13 cellular contexts compared by ENCODE assay signal in the genomic region with DNA sequence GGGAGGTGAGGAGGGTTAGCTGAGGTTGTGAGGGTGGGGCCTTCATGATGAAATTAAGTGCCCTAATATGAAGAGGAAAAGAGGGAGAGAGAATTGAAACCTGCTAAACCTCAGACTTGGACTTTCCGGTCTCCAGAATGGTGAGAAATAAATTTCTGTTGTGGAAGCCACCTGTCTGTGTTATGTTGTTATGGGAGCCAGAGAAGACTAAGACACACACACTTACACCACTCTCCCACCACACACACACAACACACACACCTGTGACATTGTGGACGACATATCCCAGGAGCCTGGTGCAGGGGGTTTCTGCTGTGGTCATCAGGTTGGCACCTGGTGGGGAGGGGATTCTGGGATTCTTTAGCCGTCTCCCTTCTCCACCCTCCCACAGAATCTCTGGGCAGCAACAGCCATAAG.
DNase-seq lines count a peak whose midpoint lies in the region; ATAC-seq, FAIRE-seq and TF ChIP-seq lines count a peak whose summit lies in the region.
"Had no signal": no experiment of that assay in that cellular context is flagged by ENCODE, and none has a peak within 500 bp of the region (broad histone marks: within the 10 kb centered on the region; RNA-seq: fewer than 3 reads in every experiment).

No MANE protein-coding gene starts in this region.

- no peak for TF ChIP-seq CTCF in D721Med (IDR thresholded peaks at IDR 0.05; ENCODE audit: insufficient read depth, missing control alignments)

- no peak for FAIRE-seq in D721Med (lab: Jason Lieb, UNC)

- peaks cover 4% of the 10 kb centered on the region for H3K9me3 Mint-ChIP-seq in memory B cell
- H3K9me3 Mint-ChIP-seq: activated naive CD4-positive, alpha-beta T cell treated with anti-CD3 and anti-CD28 coated beads, Interleukin-2, amount 50 U/mL, for 24 hours had no signal

- no peaks in the 10 kb centered on the region for H3K27me3 Mint-ChIP-seq in memory B cell

- ATAC-seq in GM18861 (IDR thresholded peaks at IDR 0.05; ENCODE audit: unreplicated experiment): peak; percentile 9
- ATAC-seq in GM21717 (IDR thresholded peaks at IDR 0.05; ENCODE audit: unreplicated experiment): peak; percentile 22
- ATAC-seq in HG03139 (IDR thresholded peaks at IDR 0.05; ENCODE audit: unreplicated experiment): peak; percentile 25
- ATAC-seq in memory B cell (ENCODE audit: low read depth): peak; percentile 46

- peak overlapping the region; percentile 54 for H3K4me3 Mint-ChIP-seq in memory B cell
- H3K4me3 Mint-ChIP-seq: activated naive CD4-positive, alpha-beta T cell treated with anti-CD3 and anti-CD28 coated beads, Interleukin-2, amount 50 U/mL, for 24 hours had no signal

- H3K4me1 Mint-ChIP-seq in memory B cell: peaks cover 25% of the 10 kb centered on the region
- H3K4me1 Mint-ChIP-seq: activated naive CD4-positive, alpha-beta T cell treated with anti-CD3 and anti-CD28 coated beads, Interleukin-2, amount 50 U/mL, for 24 hours had no signal

- peak in 1 of 2 donors; percentile 36 for DNase-seq in memory B cell (ENCODE audit: low spot score in 2 of 2)
- no peak for DNase-seq in middle frontal gyrus (ENCODE audit: extremely low spot score, low spot score)
- no peak for DNase-seq in NCI-H187 (lab: John Stamatoyannopoulos, UW)
- no peak for DNase-seq in NCI-H774 (lab: John Stamatoyannopoulos, UW)
- no peak for DNase-seq in D721Med (ENCODE audit: insufficient read length, low spot score)
- DNase-seq: activated CD4-positive, CD25-positive, alpha-beta regulatory T cell treated with anti-CD3 and anti-CD28 coated beads, Interleukin-2, amount 50 U/mL, for 72 hours; cortex of kidney; NCI-H526; stimulated activated CD4-positive, alpha-beta T cell treated with anti-CD3 and anti-CD28 coated beads, Interleukin-4, amount 100 ng/mL, for 1 hour had no signal

- peak overlapping the region; percentile 97 for H3K27ac Mint-ChIP-seq in memory B cell
- H3K27ac Mint-ChIP-seq: activated naive CD4-positive, alpha-beta T cell treated with anti-CD3 and anti-CD28 coated beads, Interleukin-2, amount 50 U/mL, for 24 hours had no signal

- peaks cover 3% of the 10 kb centered on the region for H3K36me3 Mint-ChIP-seq in memory B cell
- H3K36me3 Mint-ChIP-seq: activated naive CD4-positive, alpha-beta T cell treated with anti-CD3 and anti-CD28 coated beads, Interleukin-2, amount 50 U/mL, for 24 hours had no signal
